Comparison of ENCODE assay signal across 8 cellular contexts in the genomic region with DNA sequence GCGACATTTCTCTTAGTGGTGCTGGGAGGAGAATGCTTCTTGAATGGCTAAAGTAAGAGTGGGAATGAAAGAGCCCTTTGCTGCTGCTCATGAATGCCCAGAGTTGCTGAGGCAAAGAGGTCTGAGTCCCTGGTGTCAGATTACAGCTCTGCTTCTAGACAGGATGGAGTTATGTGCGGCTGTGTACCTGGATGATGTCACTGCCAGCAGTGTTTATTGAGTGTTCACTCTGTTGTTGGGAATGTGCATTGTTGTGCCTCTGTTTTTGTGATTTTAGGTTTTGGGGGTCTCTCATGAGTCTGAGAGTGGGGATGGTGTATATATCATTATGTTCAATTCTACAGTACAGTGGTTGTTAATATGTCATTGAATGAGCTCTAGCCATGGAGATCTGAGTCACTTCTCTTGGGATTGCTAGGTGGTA. TPM values are rescaled to one million over a fixed set of nuclear protein-coding genes. Genes with fewer than 3 reads are reported as not detected.
DNase-seq lines count a peak whose midpoint lies in the region; ATAC-seq, FAIRE-seq and TF ChIP-seq lines count a peak whose summit lies in the region.

No MANE protein-coding gene starts in this region.

- peaks cover 0 to 1% of the 10 kb centered on the region in 2 experiments; a peak in 1 of 5 replicates for H3K36me3 ChIP-seq in HepG2 (replicated peaks in 1 of 2; ENCODE audit: control insufficient read depth in 1 of 2, insufficient read depth in 2 of 2, low read length in 2 of 2)
- no peaks in the 10 kb centered on the region for H3K36me3 ChIP-seq in right lobe of liver
- peaks cover 0 to 4% of the 10 kb centered on the region in 2 experiments for H3K36me3 ChIP-seq in trophoblast cell (ENCODE audit: control insufficient read depth in 1 of 2, insufficient read depth in 2 of 2, low read length in 2 of 2)

- WGBS in HepG2 (ENCODE audit: low lambda C conversion rate) = 43% methylated on average over 2 of the region's 2 CpGs
- WGBS in right lobe of liver (ENCODE audit: insufficient coverage, low coverage, low lambda C conversion rate, missing lambda C conversion rate) = 90% methylated on average over 2 of the region's 2 CpGs
- no CpG with 5 or more reads among the region's 2 CpGs for WGBS in trophoblast cell (ENCODE audit: extremely low coverage, insufficient coverage, insufficient read length)

- H2BK12ac ChIP-seq in trophoblast cell (ENCODE audit: low read length) = no peak overlapping the region

- H3K9ac ChIP-seq in HepG2 (ENCODE audit: insufficient read depth, low read depth, low read length) (no peak overlapping the region), trophoblast cell (ENCODE audit: low read length) (no peak overlapping the region)

- POLR2A ChIA-PET in HepG2 (lab: Yijun Ruan, JAX) = interaction anchor here (2.3 kb wide), 1 partner anchor 89 kb away, joined by 10 read pairs; a partner anchor contains a TSS

- peak overlapping the region; percentile 1; the same call in 1 of the 2 replicates for H3K4me2 ChIP-seq in HepG2 (ENCODE audit: low read depth, low read length)
- H3K4me2 ChIP-seq in trophoblast cell (ENCODE audit: low read length) = peak overlapping the region; percentile 60

- H3K79me2 ChIP-seq in HepG2 (ENCODE audit: insufficient read depth, low read length) (peaks cover 9% of the 10 kb centered on the region), trophoblast cell (ENCODE audit: control insufficient read depth, insufficient read depth, low read length, poor library complexity) (peaks cover 21% of the 10 kb centered on the region)

- no peak overlapping the region for H2BK5ac ChIP-seq in trophoblast cell (ENCODE audit: low read depth, low read length, poor library complexity)

- H3K4me3 ChIP-seq in HepG2 (replicated peaks in 1 of 3; ENCODE audit: insufficient read depth in 1 of 3, low read depth in 2 of 3, low read length in 3 of 3) (no peak overlapping the region), right lobe of liver (no peak overlapping the region), trophoblast cell (ENCODE audit: low read depth, low read length) (no peak overlapping the region)

- peaks cover 31% of the 10 kb centered on the region for H3K4me1 ChIP-seq in HepG2 (ENCODE audit: insufficient read depth, low read length)
- H3K4me1 ChIP-seq in right lobe of liver = peaks cover 0 to 13% (median 0%) of the 10 kb centered on the region in 4 donors
- peaks cover 8 to 12% of the 10 kb centered on the region in 2 experiments for H3K4me1 ChIP-seq in trophoblast cell (ENCODE audit: control insufficient read depth in 1 of 2, insufficient read depth in 2 of 2, low read length in 2 of 2)

- H2AFZ ChIP-seq in HepG2 (ENCODE audit: low read length) (no peak overlapping the region), trophoblast cell (ENCODE audit: insufficient read depth, low read length, poor library complexity) (no peak overlapping the region)

- TF ChIP-seq POLR2A in HepG2 (IDR thresholded peaks at IDR 0.05; ENCODE audit: insufficient read depth in 1 of 2, low read depth in 2 of 2, low read length in 2 of 2) = no peak
- TF ChIP-seq POLR2A in right lobe of liver (IDR thresholded peaks at IDR 0.05) = no peak

- no peak overlapping the region for H4K91ac ChIP-seq in trophoblast cell (ENCODE audit: low read depth, low read length)

- no peak overlapping the region for H4K12ac ChIP-seq in trophoblast cell (ENCODE audit: low read depth, low read length)

- BruUV-seq in HepG2 (replicated peaks; lab: Mats Ljungman, UMichigan) = no TSS peak

- no peak overlapping the region for H3K4ac ChIP-seq in trophoblast cell (ENCODE audit: low read depth, low read length)

- H2BK120ac ChIP-seq in trophoblast cell (ENCODE audit: insufficient read depth, low read length, poor library complexity) = no peak overlapping the region

- TF ChIP-seq CTCF in HepG2 (CRISPR knock-in tag; IDR thresholded peaks at IDR 0.05) (no peak), right lobe of liver (IDR thresholded peaks at IDR 0.05) (no peak)

- H3K27ac ChIP-seq in HepG2 (ENCODE audit: extremely low read length, insufficient read depth, low read length) (no peak overlapping the region), right lobe of liver (no peak overlapping the region), trophoblast cell (ENCODE audit: low read depth, low read length) (peak overlapping the region; percentile 86)

- TF ChIP-seq EP300 in HepG2 (IDR thresholded peaks at IDR 0.05; ENCODE audit: low read depth in 2 of 2, low read length in 2 of 2) (peak in 1 of 2 experiments; percentile 14; a peak in 1 of 4 replicates), HepG2 (CRISPR knock-in tag; IDR thresholded peaks at IDR 0.05; ENCODE audit: borderline replicate concordance) (no peak)

- H3K9me3 ChIP-seq in HepG2 (ENCODE audit: low read length) = no peaks in the 10 kb centered on the region
- no peaks in the 10 kb centered on the region for H3K9me3 ChIP-seq in right lobe of liver
- no peaks in the 10 kb centered on the region for H3K9me3 ChIP-seq in trophoblast cell (ENCODE audit: insufficient read depth, low read depth, low read length)

- H3K14ac ChIP-seq in trophoblast cell (ENCODE audit: low read length) = no peak overlapping the region

- no peak overlapping the region for H3K18ac ChIP-seq in trophoblast cell (ENCODE audit: low read length)

- H4K8ac ChIP-seq in trophoblast cell (ENCODE audit: low read depth, low read length) = no peak overlapping the region

- no peak overlapping the region for H3K23ac ChIP-seq in trophoblast cell (ENCODE audit: low read length)

- FAIRE-seq in HepG2 (lab: Jason Lieb, UNC) = peak; percentile 57

- no peak overlapping the region for H2AK5ac ChIP-seq in trophoblast cell (ENCODE audit: low read length)

- no peaks in the 10 kb centered on the region for H4K20me1 ChIP-seq in HepG2 (ENCODE audit: insufficient read depth, low read length)

- H3K79me1 ChIP-seq in trophoblast cell (ENCODE audit: low read length) = peaks cover 29% of the 10 kb centered on the region

- TF ChIP-seq RAD21 in HepG2 (CRISPR knock-in tag; IDR thresholded peaks at IDR 0.05) = no peak

- intact Hi-C loops in HepG2 (cut with micrococcal nuclease; ENCODE audit: unreplicated experiment) = loop anchor here (2.0 to 10.0 kb wide), 8 partner anchors 88 to 598 kb away; a partner anchor contains a TSS
- intact Hi-C loops in right lobe of liver (cut with DNase I) = no loop called here

- CTCF ChIA-PET in HepG2 (lab: Yijun Ruan, JAX; ENCODE audit: low intra/inter-chr PET ratio, low total read pairs) = no interaction called here

- DNase-seq in HepG2 (ENCODE audit: low spot score) (peak; percentile 66), right lobe of liver (no peak), ecto neural progenitor cell (ENCODE audit: low spot score) (peak; percentile 59), trophoblast cell (peak; percentile 62 to 78)

- H3K27me3 ChIP-seq in HepG2 (ENCODE audit: control insufficient read depth in 1 of 2, insufficient read depth in 2 of 2, low read length in 2 of 2) (no peaks in the 10 kb centered on the region; a peak in 1 of 5 replicates), right lobe of liver (no peaks in the 10 kb centered on the region), trophoblast cell (ENCODE audit: insufficient read depth, low read length) (no peaks in the 10 kb centered on the region)

- in situ Hi-C loops in HepG2 (cut with HindIII; ENCODE audit: extremely low pct_ligation_motif_present, low pct_unique_long_range_greater_than_20kb) = loop anchor here (5.0 kb wide), 1 partner anchor 88 kb away; a partner anchor contains a TSS

- ATAC-seq in HepG2 = no peak
- no peak for ATAC-seq in right lobe of liver
- no peak for ATAC-seq in GM21360 (IDR thresholded peaks at IDR 0.05; ENCODE audit: unreplicated experiment)
- ATAC-seq in GM21515 (IDR thresholded peaks at IDR 0.05; ENCODE audit: unreplicated experiment) = no peak
- ATAC-seq in GM19395 (IDR thresholded peaks at IDR 0.05; ENCODE audit: unreplicated experiment) = no peak

TF ChIP-seq in HepG2, 621 proteins besides CTCF, POLR2A, EP300 and RAD21 (continues in another document):
- peak; percentile 69 for TF ChIP-seq ZEB1 (IDR thresholded peaks at IDR 0.05; ENCODE audit: insufficient replicate concordance, low read depth)
- peak; percentile 63; the same call in 1 of the 2 replicates for TF ChIP-seq ZNF292 (CRISPR knock-in tag; IDR thresholded peaks at IDR 0.05; ENCODE audit: borderline replicate concordance, low read depth)

TF ChIP-seq in PFSK-1, 5 proteins besides CTCF, POLR2A, EP300 and RAD21:
- TF ChIP-seq TAF1 (IDR thresholded peaks at IDR 0.05; ENCODE audit: borderline replicate concordance, insufficient read depth, low read length) = peak; percentile 38; the same call in 1 of the 2 replicates
- TF ChIP-seq POLR2AphosphoS5 (IDR thresholded peaks at IDR 0.05; ENCODE audit: low read depth, low read length) = peak; percentile 47; the same call in 1 of the 2 replicates
- TF ChIP-seq SIN3A (IDR thresholded peaks at IDR 0.05; ENCODE audit: borderline replicate concordance, insufficient read depth, low read length) = no peak
TF ChIP-seq in PFSK-1: peak in this region for 2.

RNA-seq across cellular contexts. Expression of a gene that starts 2.7 kb away (rescaled TPM):
- total RNA-seq in HepG2 (2016; rRNA removed; fragmentation: Illumina TruSeq; extraction: Trizol) = 3.3 and 4.9 TPM in 2 replicates
- total RNA-seq in HepG2 (2016; cell fraction: cytosol; rRNA removed; fragmentation: Illumina TruSeq; extraction: Trizol; ENCODE audit: low read depth) = 1.9 and 2.0 TPM in 2 replicates
- 2.9 and 4.9 TPM in 2 replicates for total RNA-seq in HepG2 (2016; cell fraction: insoluble cytoplasmic fraction; rRNA removed; fragmentation: Illumina TruSeq; extraction: Trizol)
- 1.7 and 2.1 TPM in 2 replicates for total RNA-seq in HepG2 (2016; cell fraction: membrane; rRNA removed; fragmentation: Illumina TruSeq; extraction: Trizol)
- 11.3 and 12.9 TPM in 2 replicates for total RNA-seq in HepG2 (2016; cell fraction: nucleus; rRNA removed; fragmentation: Illumina TruSeq; extraction: Trizol)
- 2.4 and 2.8 TPM in 2 replicates for polyA plus RNA-seq in HepG2 (2011; rRNA removed)
- 1.4 and 1.9 TPM in 2 replicates for polyA plus RNA-seq in HepG2 (2011; cell fraction: cytosol; rRNA removed)
- 3.7 TPM in 2 replicates for polyA plus RNA-seq in HepG2 (2011; cell fraction: nucleus; rRNA removed)
- polyA plus RNA-seq in HepG2 (2012) = 1.8 and 2.5 TPM in 2 replicates
- polyA plus RNA-seq in HepG2 (2016; cell fraction: cytosol; fragmentation: Illumina TruSeq; extraction: Trizol; ENCODE audit: low read depth) = 0.10 and 0.17 TPM in 2 replicates
- 2.7 and 3.1 TPM in 2 replicates for polyA plus RNA-seq in HepG2 (2016; cell fraction: insoluble cytoplasmic fraction; fragmentation: Illumina TruSeq; extraction: Trizol; ENCODE audit: low read depth)
- polyA plus RNA-seq in HepG2 (2016; cell fraction: membrane; fragmentation: Illumina TruSeq; extraction: Trizol; ENCODE audit: low read depth) = 0.52 and 0.74 TPM in 2 replicates
- 4.3 and 5.8 TPM in 2 replicates for polyA plus RNA-seq in HepG2 (2016; cell fraction: nucleus; fragmentation: Illumina TruSeq; extraction: Trizol; ENCODE audit: insufficient read depth, low read depth)
- polyA minus RNA-seq in HepG2 (2011; rRNA and poly(A)+ RNA removed; ENCODE audit: low replicate concordance) = 1.9 and 2.2 TPM in 2 replicates
- 3.2 and 4.2 TPM in 2 replicates for polyA minus RNA-seq in HepG2 (2011; cell fraction: cytosol; rRNA and poly(A)+ RNA removed)
- polyA minus RNA-seq in HepG2 (2011; cell fraction: nucleus; rRNA and poly(A)+ RNA removed) = 27.4 and 27.6 TPM in 2 replicates
- total RNA-seq in right lobe of liver = 1 to 10 TPM; 1.1 to 3.3 (median 1.6) TPM
- 6.6 TPM for polyA plus RNA-seq in PFSK-1 (2012; ENCODE audit: insufficient read length, low read depth)
- 8.8 and 9.6 TPM in 2 replicates for polyA plus RNA-seq in trophoblast cell (2013)

Comparison
In these comparisons a context has a peak if more than half of its experiments do, and no peak if none do; other contexts are left out.
1. DNase-seq: peak in HepG2 (single experiment), ecto neural progenitor cell (single experiment) and trophoblast cell (2 of 2); none in right lobe of liver (0 of 3).